ENCODE assay signal across 10 cellular contexts in the genomic region with DNA sequence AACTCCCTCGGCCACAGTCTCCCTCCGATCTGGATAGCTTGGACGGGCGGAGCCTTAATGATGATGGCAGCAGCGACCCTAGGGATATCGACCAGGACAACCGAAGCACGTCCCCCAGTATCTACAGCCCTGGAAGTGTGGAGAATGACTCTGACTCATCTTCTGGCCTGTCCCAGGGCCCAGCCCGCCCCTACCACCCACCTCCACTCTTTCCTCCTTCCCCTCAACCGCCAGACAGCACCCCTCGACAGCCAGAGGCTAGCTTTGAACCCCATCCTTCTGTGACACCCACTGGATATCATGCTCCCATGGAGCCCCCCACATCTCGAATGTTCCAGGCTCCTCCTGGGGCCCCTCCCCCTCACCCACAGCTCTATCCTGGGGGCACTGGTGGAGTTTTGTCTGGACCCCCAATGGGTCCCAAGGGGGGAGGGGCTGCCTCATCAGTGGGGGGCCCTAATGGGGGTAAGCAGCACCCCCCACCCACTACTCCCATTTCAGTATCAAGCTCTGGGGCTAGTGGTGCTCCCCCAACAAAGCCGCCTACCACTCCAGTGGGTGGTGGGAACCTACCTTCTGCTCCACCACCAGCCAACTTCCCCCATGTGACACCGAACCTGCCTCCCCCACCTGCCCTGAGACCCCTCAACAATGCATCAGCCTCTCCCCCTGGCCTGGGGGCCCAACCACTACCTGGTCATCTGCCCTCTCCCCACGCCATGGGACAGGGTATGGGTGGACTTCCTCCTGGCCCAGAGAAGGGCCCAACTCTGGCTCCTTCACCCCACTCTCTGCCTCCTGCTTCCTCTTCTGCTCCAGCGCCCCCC. TPM values are rescaled to one million over a fixed set of nuclear protein-coding genes. Genes with fewer than 3 reads are reported as not detected.
DNase-seq lines count a peak whose midpoint lies in the region; ATAC-seq, FAIRE-seq and TF ChIP-seq lines count a peak whose summit lies in the region.
"Had no signal": no experiment of that assay in that cellular context is flagged by ENCODE, and none has a peak within 500 bp of the region (broad histone marks: within the 10 kb centered on the region; RNA-seq: fewer than 3 reads in every experiment).

No MANE protein-coding gene starts in this region.

- peaks cover 62% of the 10 kb centered on the region for H3K36me3 ChIP-seq in BLaER1

- no peak for DNase-seq in GM19239 (ENCODE audit: insufficient read length, low spot score)
- DNase-seq in activated naive CD8-positive, alpha-beta T cell treated with anti-CD3 and anti-CD28 coated beads, Interleukin-2, amount 10 ng/mL, durations not matched to agents 7 days and 5 days, result no peak
- DNase-seq in naive B cell, result no peak
- no peak for DNase-seq in GM13976 (ENCODE audit: low spot score)
- no peak for DNase-seq in NCI-H524 (lab: John Stamatoyannopoulos, UW)
- DNase-seq: DMS53 had no signal

- no peak for ATAC-seq in activated naive CD8-positive, alpha-beta T cell treated with anti-CD3 and anti-CD28 coated beads, Interleukin-2, amount 10 ng/mL, durations not matched to agents 7 days and 5 days (ENCODE audit: low read depth)
- no peak for ATAC-seq in naive B cell (ENCODE audit: low read depth in 2 of 2)
- no peak for ATAC-seq in GM21576 (IDR thresholded peaks at IDR 0.05; ENCODE audit: unreplicated experiment)
- ATAC-seq in GM18861 (IDR thresholded peaks at IDR 0.05; ENCODE audit: unreplicated experiment), result no peak

- peak overlapping the region; percentile 99; the same call in 1 of the 2 replicates for H3K9ac ChIP-seq in BLaER1

- peak overlapping the region; percentile 99 for H3K4me2 ChIP-seq in BLaER1

- no peak for TF ChIP-seq CTCF in GM13976 (IDR thresholded peaks at IDR 0.05; ENCODE audit: borderline replicate concordance, control extremely low read depth, extremely low read depth, insufficient read depth, missing control alignments)

- H3K27ac Mint-ChIP-seq in activated naive CD8-positive, alpha-beta T cell treated with anti-CD3 and anti-CD28 coated beads, Interleukin-2, amount 10 ng/mL, durations not matched to agents 7 days and 5 days, result peak overlapping the region; percentile 99
- peak overlapping the region; percentile 70 to 97 (median 91) for H3K27ac Mint-ChIP-seq in naive B cell

- peaks cover 49% of the 10 kb centered on the region for H3K4me1 Mint-ChIP-seq in activated naive CD8-positive, alpha-beta T cell treated with anti-CD3 and anti-CD28 coated beads, Interleukin-2, amount 10 ng/mL, durations not matched to agents 7 days and 5 days
- H3K4me1 Mint-ChIP-seq in naive B cell, result peaks cover 32 to 49% (median 46%) of the 10 kb centered on the region in 3 donors

- no peaks in the 10 kb centered on the region for H3K9me3 ChIP-seq in BLaER1

- peak overlapping the region; percentile 93 for H3K4me3 ChIP-seq in BLaER1

- in situ Hi-C loops in GM13976 (cut with MboI; ENCODE audit: low sequenced_read_pairs, unreplicated experiment), result loop anchor here (25.0 kb wide), 1 partner anchor 177 kb away; a partner anchor contains a TSS

- peak; percentile 45 for FAIRE-seq in GM19239 (lab: Jason Lieb, UNC)

- POLR2A ChIA-PET in activated naive CD8-positive, alpha-beta T cell treated with anti-CD3 and anti-CD28 coated beads, Interleukin-2, amount 10 ng/mL, durations not matched to agents 7 days and 5 days (lab: Charles Lee), result interaction anchor here (0.7 to 21.6 kb wide), 10 partner anchors 7 to 172 kb away, joined by 3 to 1055 read pairs (median 19); a partner anchor contains a TSS

- H3K27me3 ChIP-seq in BLaER1, result no peaks in the 10 kb centered on the region

- peak overlapping the region; percentile 99 for H3K27ac ChIP-seq in BLaER1

- peaks cover 19% of the 10 kb centered on the region for H3K36me3 Mint-ChIP-seq in activated naive CD8-positive, alpha-beta T cell treated with anti-CD3 and anti-CD28 coated beads, Interleukin-2, amount 10 ng/mL, durations not matched to agents 7 days and 5 days
- peaks cover 0 to 3% of the 10 kb centered on the region in 2 donors for H3K36me3 Mint-ChIP-seq in naive B cell

- H3K4me3 Mint-ChIP-seq in activated naive CD8-positive, alpha-beta T cell treated with anti-CD3 and anti-CD28 coated beads, Interleukin-2, amount 10 ng/mL, durations not matched to agents 7 days and 5 days, result peak overlapping the region; percentile 95
- H3K4me3 Mint-ChIP-seq in naive B cell, result peak overlapping the region; percentile 77 to 93 (median 87)

- no peaks in the 10 kb centered on the region for H3K27me3 Mint-ChIP-seq in activated naive CD8-positive, alpha-beta T cell treated with anti-CD3 and anti-CD28 coated beads, Interleukin-2, amount 10 ng/mL, durations not matched to agents 7 days and 5 days
- no peaks in the 10 kb centered on the region for H3K27me3 Mint-ChIP-seq in naive B cell

- peaks cover 71% of the 10 kb centered on the region for H3K4me1 ChIP-seq in BLaER1

- H4K20me1 ChIP-seq in BLaER1, result peaks cover 46% of the 10 kb centered on the region

- no peaks in the 10 kb centered on the region for H3K9me3 Mint-ChIP-seq in activated naive CD8-positive, alpha-beta T cell treated with anti-CD3 and anti-CD28 coated beads, Interleukin-2, amount 10 ng/mL, durations not matched to agents 7 days and 5 days
- H3K9me3 Mint-ChIP-seq in naive B cell, result no peaks in the 10 kb centered on the region

RNA-seq across cellular contexts. Expression of a gene that starts 7.9 kb away (rescaled TPM):
- total RNA-seq in activated naive CD8-positive, alpha-beta T cell treated with anti-CD3 and anti-CD28 coated beads, Interleukin-2, amount 10 ng/mL, durations not matched to agents 7 days and 5 days, result not detected
- not detected for polyA plus RNA-seq in naive B cell (ENCODE audit: low read depth in 6 of 6)
- total RNA-seq: SK-MEL-5 had no signal

RNA-seq across cellular contexts. Expression of a gene that starts 8.0 kb away (rescaled TPM):
- total RNA-seq in activated naive CD8-positive, alpha-beta T cell treated with anti-CD3 and anti-CD28 coated beads, Interleukin-2, amount 10 ng/mL, durations not matched to agents 7 days and 5 days, result 10 to 100 TPM; 31.0 to 31.3 TPM
- polyA plus RNA-seq in naive B cell (ENCODE audit: low read depth in 6 of 6), result 1 to 10 TPM in 3 of 6 donors, under 1 TPM in 2, not detected in 1; 0.57 to 2.2 (median 1.1) TPM

RNA-seq across cellular contexts. Expression of a gene that starts 8.1 kb away (rescaled TPM):
- total RNA-seq in activated naive CD8-positive, alpha-beta T cell treated with anti-CD3 and anti-CD28 coated beads, Interleukin-2, amount 10 ng/mL, durations not matched to agents 7 days and 5 days, result 100 to 1,000 TPM; 210 to 217 TPM
- 100 to 1,000 TPM; 126 to 211 (median 194) TPM for polyA plus RNA-seq in naive B cell (ENCODE audit: low read depth in 6 of 6)

RNA-seq across cellular contexts. Expression of a gene that starts 15.4 kb away (rescaled TPM):
- 100 to 1,000 TPM; 349 to 370 TPM for total RNA-seq in activated naive CD8-positive, alpha-beta T cell treated with anti-CD3 and anti-CD28 coated beads, Interleukin-2, amount 10 ng/mL, durations not matched to agents 7 days and 5 days
- 1,000 to 10,000 TPM in 1 of 6 donors, 100 to 1,000 TPM in 5; 398 to 1,059 (median 612) TPM for polyA plus RNA-seq in naive B cell (ENCODE audit: low read depth in 6 of 6)
- total RNA-seq: SK-MEL-5 had no signal

RNA-seq across cellular contexts. Expression of a gene that starts 21.4 kb away (rescaled TPM):
- total RNA-seq in activated naive CD8-positive, alpha-beta T cell treated with anti-CD3 and anti-CD28 coated beads, Interleukin-2, amount 10 ng/mL, durations not matched to agents 7 days and 5 days, result 100 to 1,000 TPM; 231 to 242 TPM
- polyA plus RNA-seq in naive B cell (ENCODE audit: low read depth in 6 of 6), result 1 to 10 TPM; 3.8 to 8.4 (median 5.9) TPM
